16 cellular contexts compared by ENCODE assay signal in the genomic region with DNA sequence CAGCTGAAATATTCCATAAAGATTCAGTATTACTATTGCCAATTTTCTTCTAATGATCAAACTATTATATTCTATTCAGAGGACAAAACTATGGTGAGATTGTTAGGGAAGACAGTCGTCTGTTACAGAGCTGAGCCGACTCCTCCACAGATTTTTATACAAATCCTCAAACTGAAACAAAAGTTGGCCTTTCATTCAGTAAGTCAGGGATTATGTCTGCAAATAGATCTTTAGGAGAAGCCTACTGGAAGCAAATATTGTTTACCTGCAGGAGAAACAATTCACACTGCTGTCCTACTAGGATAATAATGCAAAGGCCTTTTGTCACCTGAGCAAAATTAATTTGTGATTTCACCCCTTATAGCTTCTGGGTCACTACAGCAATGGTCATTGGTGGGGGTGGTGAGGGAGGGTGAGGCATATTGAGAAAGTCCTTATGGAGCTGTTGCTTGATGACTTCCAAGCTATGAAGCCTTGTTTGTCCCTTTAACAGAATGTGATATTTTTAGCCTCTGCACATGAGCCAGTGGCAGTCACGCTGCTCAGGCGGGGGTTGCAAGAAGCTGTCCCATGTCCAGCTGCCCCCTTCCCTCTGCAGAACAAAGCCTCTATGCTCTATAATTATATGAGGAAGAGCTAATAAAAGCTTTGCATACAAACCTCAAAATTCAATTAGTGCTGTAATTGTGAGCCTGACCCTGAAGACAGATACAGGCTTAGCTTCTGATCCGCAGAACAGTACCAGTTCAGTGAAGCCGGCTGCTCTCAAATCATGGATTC.
A peak's percentile ranks its signal among the peaks of the same experiment; 100 is the strongest.
DNase-seq lines count a peak whose midpoint lies in the region; ATAC-seq and TF ChIP-seq lines count a peak whose summit lies in the region.
"Had no signal": no experiment of that assay in that cellular context is flagged by ENCODE, and none has a peak within 500 bp of the region (broad histone marks: within the 10 kb centered on the region; RNA-seq: fewer than 3 reads in every experiment).

No MANE protein-coding gene starts in this region.

- BruUV-seq in Caco-2 (replicated peaks; lab: Mats Ljungman, UMichigan) = no TSS peak

- CTCF ChIA-PET in RWPE1 (lab: Yijun Ruan, JAX) (interaction anchor here (0.6 to 1.6 kb wide), 5 partner anchors 13 to 423 kb away, joined by 3 to 6 read pairs (median 5); no protein-coding TSS in a partner anchor), Caco-2 (lab: Charles Lee) (no interaction called here)

- H3K27ac Mint-ChIP-seq in nephron (peak overlapping the region; percentile 44 to 52 (median 51)), Caco-2 (ENCODE audit: unreplicated experiment) (no peak overlapping the region)
- H3K27ac Mint-ChIP-seq: activated B cell treated with CpG ODN at 0.5 μM for 24 hours; CD8-positive, alpha-beta T cell; stimulated activated effector memory CD8-positive, alpha-beta T cell treated with anti-CD3 and anti-CD28 coated beads, Interleukin-12 subunit alpha, Interleukin-12 subunit beta, amount 100 ng/mL, for 72 hours had no signal

- H3K36me3 Mint-ChIP-seq in nephron (ENCODE audit: low read depth) (peaks cover 14% of the 10 kb centered on the region), Caco-2 (ENCODE audit: insufficient read depth, unreplicated experiment) (no peaks in the 10 kb centered on the region)
- H3K36me3 Mint-ChIP-seq: CD8-positive, alpha-beta T cell; stimulated activated effector memory CD8-positive, alpha-beta T cell treated with anti-CD3 and anti-CD28 coated beads, Interleukin-12 subunit alpha, Interleukin-12 subunit beta, amount 100 ng/mL, for 72 hours had no signal

- in situ Hi-C loops in GM13977 (cut with MboI; ENCODE audit: low pct_unique_long_range_greater_than_20kb, low sequenced_read_pairs, unreplicated experiment) = no loop called here

- peak; percentile 69 for ATAC-seq in Right ventricle myocardium inferior
- ATAC-seq: A549; CD8-positive, alpha-beta T cell; stimulated activated effector memory CD8-positive, alpha-beta T cell treated with anti-CD3 and anti-CD28 coated beads, Interleukin-12 subunit alpha, Interleukin-12 subunit beta, amount 100 ng/mL, for 72 hours had no signal

- H3K4me3 ChIP-seq in WERI-Rb-1 (ENCODE audit: low read depth, low read length) (peak overlapping the region; percentile 28), Caco-2 (ENCODE audit: low read depth, low read length) (no peak overlapping the region)
- H3K4me3 ChIP-seq: A549, MG63 had no signal

- TF ChIP-seq CTCF in WERI-Rb-1 (IDR thresholded peaks at IDR 0.05; ENCODE audit: low read depth, low read length) = no peak
- TF ChIP-seq CTCF in nephron (IDR thresholded peaks at IDR 0.05; ENCODE audit: unreplicated experiment in 3 of 3) = no peak
- no peak for TF ChIP-seq CTCF in GM13977 (IDR thresholded peaks at IDR 0.05; ENCODE audit: extremely low read depth, insufficient read depth, missing control alignments)
- no peak for TF ChIP-seq CTCF in RWPE1 (conservative IDR thresholded peaks at IDR 0.05; ENCODE audit: low read depth)
- TF ChIP-seq CTCF in Caco-2 (IDR thresholded peaks at IDR 0.05; ENCODE audit: insufficient read depth in 1 of 2, low read depth in 1 of 2, low read length in 1 of 2, severe bottlenecking in 1 of 2, unreplicated experiment in 1 of 2) = no peak

- no peaks in the 10 kb centered on the region for H3K36me3 ChIP-seq in WERI-Rb-1
- H3K36me3 ChIP-seq in Caco-2 (ENCODE audit: control insufficient read depth, insufficient read depth, low read length) = no peaks in the 10 kb centered on the region
- H3K36me3 ChIP-seq: MG63 had no signal

- H3K9me3 ChIP-seq in WERI-Rb-1 (ENCODE audit: severe bottlenecking) (no peaks in the 10 kb centered on the region), Caco-2 (no peaks in the 10 kb centered on the region)
- H3K9me3 ChIP-seq: A549, MG63 had no signal

- no peaks in the 10 kb centered on the region for H3K4me1 ChIP-seq in Caco-2
- H3K4me1 ChIP-seq: A549 had no signal

- intact Hi-C loops in Right ventricle myocardium inferior (cut with DNase I) = loop anchor here (10.0 kb wide), 1 partner anchor 50 kb away; no protein-coding TSS in a partner anchor
- intact Hi-C loops in Caco-2 (cut with micrococcal nuclease; ENCODE audit: unreplicated experiment) = no loop called here

- H3K27me3 Mint-ChIP-seq in nephron (ENCODE audit: low read depth) (no peaks in the 10 kb centered on the region), Caco-2 (ENCODE audit: insufficient read depth, unreplicated experiment) (peaks cover 2% of the 10 kb centered on the region)

- DNase-seq in Ammon's horn (ENCODE audit: low spot score) (peak; percentile 74), WERI-Rb-1 (peak; percentile 23), Right ventricle myocardium inferior (ENCODE audit: missing footprints) (no peak), GM13977 (ENCODE audit: low spot score) (no peak), RWPE1 (ENCODE audit: low spot score) (no peak), Caco-2 (no peak), DMS 273 (lab: John Stamatoyannopoulos, UW; ENCODE audit: unreplicated experiment) (no peak)
- DNase-seq: activated B cell treated with CpG ODN at 0.5 μM for 24 hours; CD8-positive, alpha-beta T cell; effector CD4-positive, alpha-beta T cell; MG63; NCI-H774; T-helper 1 cell had no signal

- peaks cover 34% of the 10 kb centered on the region for H3K4me1 Mint-ChIP-seq in nephron
- H3K4me1 Mint-ChIP-seq in Caco-2 (ENCODE audit: low read depth, unreplicated experiment) = no peaks in the 10 kb centered on the region
- H3K4me1 Mint-ChIP-seq: activated B cell treated with CpG ODN at 0.5 μM for 24 hours; stimulated activated effector memory CD8-positive, alpha-beta T cell treated with anti-CD3 and anti-CD28 coated beads, Interleukin-12 subunit alpha, Interleukin-12 subunit beta, amount 100 ng/mL, for 72 hours had no signal

- H3K27me3 ChIP-seq in WERI-Rb-1 (ENCODE audit: insufficient read depth, low read depth, severe bottlenecking) = no peaks in the 10 kb centered on the region
- H3K27me3 ChIP-seq in Caco-2 (replicated peaks; ENCODE audit: control insufficient read depth, insufficient read depth, low read length) = no peaks in the 10 kb centered on the region
- H3K27me3 ChIP-seq: MG63 had no signal

- POLR2A ChIA-PET in RWPE1 (lab: Yijun Ruan, JAX; ENCODE audit: low non-redundant PET) (no interaction called here), Caco-2 (lab: Charles Lee) (no interaction called here)

- peak overlapping the region; percentile 68 for H3K27ac ChIP-seq in WERI-Rb-1
- H3K27ac ChIP-seq in RWPE1 = no peak overlapping the region
- H3K27ac ChIP-seq: A549 had no signal

- H3K9me3 Mint-ChIP-seq in nephron (no peaks in the 10 kb centered on the region), Caco-2 (ENCODE audit: unreplicated experiment) (no peaks in the 10 kb centered on the region)
- H3K9me3 Mint-ChIP-seq: activated B cell treated with CpG ODN at 0.5 μM for 24 hours; CD8-positive, alpha-beta T cell; stimulated activated effector memory CD8-positive, alpha-beta T cell treated with anti-CD3 and anti-CD28 coated beads, Interleukin-12 subunit alpha, Interleukin-12 subunit beta, amount 100 ng/mL, for 72 hours had no signal

- H3K4me3 Mint-ChIP-seq in nephron (peak overlapping the region in 1 of 3 experiments; percentile 29), Caco-2 (ENCODE audit: unreplicated experiment) (no peak overlapping the region)
- H3K4me3 Mint-ChIP-seq: activated B cell treated with CpG ODN at 0.5 μM for 24 hours; CD8-positive, alpha-beta T cell; stimulated activated effector memory CD8-positive, alpha-beta T cell treated with anti-CD3 and anti-CD28 coated beads, Interleukin-12 subunit alpha, Interleukin-12 subunit beta, amount 100 ng/mL, for 72 hours had no signal

Comparison
In these comparisons a context has a peak if more than half of its experiments do, and no peak if none do; other contexts are left out.
1. DNase-seq: peak in Ammon's horn (single experiment) and WERI-Rb-1 (single experiment); none in Right ventricle myocardium inferior (single experiment), GM13977 (single experiment), RWPE1 (single experiment), Caco-2 (0 of 2) and DMS 273 (single experiment).